Comparison of ENCODE assay signal across 1 cellular context in genomic region chr11:62565100-62565802, GRCh38.
TF ChIP-seq lines count a peak whose summit lies in the region.

No MANE protein-coding gene starts in this region.

TF ChIP-seq in WTC11, 78 proteins besides CTCF, POLR2A, EP300 and RAD21 (continued from another document):
- no peak for TF ChIP-seq E2F1 (CRISPR knock-in tag; IDR thresholded peaks at IDR 0.05)
